Comparison of ENCODE assay signal across 9 cellular contexts in the genomic region with DNA sequence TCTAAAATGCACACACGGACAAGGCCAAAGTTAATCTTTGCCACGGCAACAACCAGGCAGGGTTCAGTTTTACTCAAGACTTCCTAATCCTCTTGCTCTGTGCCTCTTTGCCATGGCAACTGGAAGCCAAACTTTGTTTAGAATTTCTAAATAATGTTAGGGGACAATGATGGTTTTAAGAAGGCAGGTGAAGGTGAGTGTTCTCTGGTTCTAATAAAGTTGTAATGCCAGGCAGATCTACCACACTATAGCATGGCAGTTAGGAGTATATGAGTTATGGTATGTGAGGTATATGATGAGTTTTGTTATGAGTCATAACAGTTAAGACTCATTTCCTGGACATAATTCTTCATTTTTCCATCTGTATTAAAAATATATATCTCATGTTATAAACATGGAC. TPM values are rescaled to one million over a fixed set of nuclear protein-coding genes. Genes with fewer than 3 reads are reported as not detected.
DNase-seq lines count a peak whose midpoint lies in the region; ATAC-seq and TF ChIP-seq lines count a peak whose summit lies in the region.
"Had no signal": no experiment of that assay in that cellular context is flagged by ENCODE, and none has a peak within 500 bp of the region (broad histone marks: within the 10 kb centered on the region; RNA-seq: fewer than 3 reads in every experiment).

No MANE protein-coding gene starts in this region.

- peak; percentile 59 for DNase-seq in HCEC 1CT
- DNase-seq in NOMO-1 treated with DMSO at 0.1 percent for 48 hours (lab: John Stamatoyannopoulos, UW; ENCODE audit: unreplicated experiment), result peak; percentile 62
- peak; percentile 37 to 74 for DNase-seq in erythroblast (lab: John Stamatoyannopoulos, UW)
- DNase-seq in dedifferentiated amniotic fluid mesenchymal stem cell (ENCODE audit: extremely low spot score), result no peak
- no peak for DNase-seq in sigmoid colon
- no peak for DNase-seq in activated CD4-positive, CD25-positive, alpha-beta regulatory T cell (lab: John Stamatoyannopoulos, UW)
- no peak for DNase-seq in stimulated activated CD4-positive, alpha-beta T cell treated with anti-CD3 and anti-CD28 coated beads, Interleukin-4, amount 100 ng/mL, for 1 hour

- TF ChIP-seq CTCF in sigmoid colon (IDR thresholded peaks at IDR 0.05), result no peak

- H3K4me3 ChIP-seq in sigmoid colon, result peak overlapping the region in 1 of 4 donors; percentile 34

- H3K4me1 ChIP-seq in sigmoid colon, result no peaks in the 10 kb centered on the region

- intact Hi-C loops in sigmoid colon (cut with DNase I), result no loop called here

- ATAC-seq in GM18519 (IDR thresholded peaks at IDR 0.05; ENCODE audit: low FRiP score, unreplicated experiment), result peak; percentile 39

- no peaks in the 10 kb centered on the region for H3K36me3 ChIP-seq in sigmoid colon

- TF ChIP-seq POLR2A in erythroblast (IDR thresholded peaks at IDR 0.05; ENCODE audit: low read length) (peak; percentile 61), sigmoid colon (IDR thresholded peaks at IDR 0.05) (no peak)

- TF ChIP-seq EP300 in sigmoid colon (IDR thresholded peaks at IDR 0.05), result no peak

- H3K27ac ChIP-seq in sigmoid colon, result no peak overlapping the region
- H3K27ac ChIP-seq: KMS-11 had no signal

- H3K27me3 ChIP-seq in sigmoid colon, result no peaks in the 10 kb centered on the region

- H3K9me3 ChIP-seq in sigmoid colon, result no peaks in the 10 kb centered on the region

- 25 to 30% methylated on average over 2 of the region's 2 CpGs for WGBS in sigmoid colon, 2 donors

RNA-seq across cellular contexts. Expression of gene PTPRC, which starts 2.7 kb away (rescaled TPM):
- 10 to 100 TPM; 11.6 to 18.6 (median 12.2) TPM for total RNA-seq in sigmoid colon
- 10 to 100 TPM in 2 of 3 donors, 1 to 10 TPM in 1; 4.8 to 78.6 (median 16.4) TPM for polyA plus RNA-seq in sigmoid colon

Comparison
In these comparisons a context has a peak if more than half of its experiments do, and no peak if none do; other contexts are left out.
1. DNase-seq: peak in HCEC 1CT (single experiment), NOMO-1 treated with DMSO at 0.1 percent for 48 hours (single experiment) and erythroblast (2 of 2); none in dedifferentiated amniotic fluid mesenchymal stem cell (single experiment), sigmoid colon (single experiment), activated CD4-positive, CD25-positive, alpha-beta regulatory T cell (0 of 4) and stimulated activated CD4-positive, alpha-beta T cell treated with anti-CD3 and anti-CD28 coated beads, Interleukin-4, amount 100 ng/mL, for 1 hour (single experiment).